Comparison of ENCODE assay signal across 22 cellular contexts in genomic region chr5:172313877-172314276, GRCh38. TPM values are rescaled to one million over a fixed set of nuclear protein-coding genes. Genes with fewer than 3 reads are reported as not detected.
DNase-seq lines count a peak whose midpoint lies in the region; ATAC-seq, FAIRE-seq and TF ChIP-seq lines count a peak whose summit lies in the region.
"Had no signal": no experiment of that assay in that cellular context is flagged by ENCODE, and none has a peak within 500 bp of the region (broad histone marks: within the 10 kb centered on the region; RNA-seq: fewer than 3 reads in every experiment).

No MANE protein-coding gene starts in this region.

- CTCF ChIA-PET in mammary epithelial cell (lab: Charles Lee; ENCODE audit: low non-redundant PET), result no interaction called here
- CTCF ChIA-PET in endothelial cell of umbilical vein (lab: Charles Lee), result no interaction called here

- no peak for TF ChIP-seq CTCF in mammary epithelial cell (conservative IDR thresholded peaks at IDR 0.05 in 1 of 2, IDR thresholded peaks at IDR 0.05 in 1 of 2; ENCODE audit: extremely low read depth in 1 of 2, insufficient read depth in 1 of 2, low read depth in 1 of 2, low read length in 2 of 2)
- TF ChIP-seq CTCF in breast epithelium (IDR thresholded peaks at IDR 0.05), result no peak
- no peak for TF ChIP-seq CTCF in endothelial cell of umbilical vein (IDR thresholded peaks at IDR 0.05; ENCODE audit: extremely low read depth in 1 of 2, insufficient read depth in 1 of 2, low read depth in 1 of 2, low read length in 2 of 2)
- no peak for TF ChIP-seq CTCF in gastrocnemius medialis (IDR thresholded peaks at IDR 0.05 in 4 of 5, conservative IDR thresholded peaks at IDR 0.05 in 1 of 5)

- intact Hi-C loops in mammary epithelial cell (cut with micrococcal nuclease), result loop anchor here (2.0 kb wide), 1 partner anchor 47 kb away; no protein-coding TSS in a partner anchor
- intact Hi-C loops in breast epithelium (cut with DNase I; ENCODE audit: low total_unique reads), result no loop called here
- intact Hi-C loops in endothelial cell of umbilical vein (cut with micrococcal nuclease), result no loop called here
- intact Hi-C loops in gastrocnemius medialis (cut with DNase I; ENCODE audit: low total_unique reads), result loop anchor here (10.0 kb wide), 1 partner anchor 141 kb away; the partner anchor contains the start of gene SH3PXD2B

- FAIRE-seq in endothelial cell of umbilical vein (lab: Jason Lieb, UNC), result peak; percentile 21
- FAIRE-seq: D721Med had no signal

- H3K36me3 ChIP-seq in mammary epithelial cell (ENCODE audit: insufficient read depth, low read length) (no peaks in the 10 kb centered on the region), breast epithelium (no peaks in the 10 kb centered on the region), endothelial cell of umbilical vein (ENCODE audit: control insufficient read depth in 2 of 2, extremely low read depth in 1 of 2, insufficient read depth in 2 of 2, low read length in 2 of 2) (no peaks in the 10 kb centered on the region), gastrocnemius medialis (no peaks in the 10 kb centered on the region)
- H3K36me3 ChIP-seq: MG63 had no signal

- H3K9me1 ChIP-seq in endothelial cell of umbilical vein (replicated peaks; ENCODE audit: control insufficient read depth, extremely low read depth, insufficient read depth, low read length), result no peaks in the 10 kb centered on the region

- H3K4me3 ChIP-seq in mammary epithelial cell (replicated peaks in 1 of 3; ENCODE audit: insufficient read depth in 1 of 3, low read depth in 2 of 3, low read length in 3 of 3), result no peak overlapping the region
- no peak overlapping the region for H3K4me3 ChIP-seq in breast epithelium
- no peak overlapping the region for H3K4me3 ChIP-seq in endothelial cell of umbilical vein (replicated peaks in 1 of 3; ENCODE audit: insufficient read depth in 1 of 3, low read depth in 1 of 3, low read length in 3 of 3)
- H3K4me3 ChIP-seq in gastrocnemius medialis, result no peak overlapping the region
- H3K4me3 ChIP-seq: MG63, SK-N-MC had no signal

- H3K9ac ChIP-seq in mammary epithelial cell (ENCODE audit: insufficient read depth, low read length) (no peak overlapping the region), endothelial cell of umbilical vein (replicated peaks; ENCODE audit: extremely low read depth, insufficient read depth, low read length) (no peak overlapping the region)

- H4K20me1 ChIP-seq in mammary epithelial cell (ENCODE audit: insufficient read depth, low read length) (no peaks in the 10 kb centered on the region), endothelial cell of umbilical vein (replicated peaks; ENCODE audit: control insufficient read depth, extremely low read depth, insufficient read depth, low read length) (no peaks in the 10 kb centered on the region)

- dilution Hi-C loops in mammary epithelial cell (cut with HindIII; ENCODE audit: low sequenced_read_pairs) (no loop called here), endothelial cell of umbilical vein (cut with MboI; ENCODE audit: extremely low pct_ligation_motif_present, low sequenced_read_pairs) (no loop called here)

- POLR2A ChIA-PET in endothelial cell of umbilical vein (lab: Charles Lee), result no interaction called here

- WGBS in mammary epithelial cell (ENCODE audit: low coverage, missing lambda C conversion rate), result 87% methylated on average over 4 of the region's 4 CpGs

- H3K79me2 ChIP-seq in mammary epithelial cell (ENCODE audit: insufficient read depth, low read length) (no peaks in the 10 kb centered on the region), endothelial cell of umbilical vein (ENCODE audit: control insufficient read depth, insufficient read depth, low read length) (no peaks in the 10 kb centered on the region)

- H3K9me3 ChIP-seq in mammary epithelial cell (replicated peaks; ENCODE audit: insufficient read depth, low read length), result no peaks in the 10 kb centered on the region
- H3K9me3 ChIP-seq in breast epithelium, result no peaks in the 10 kb centered on the region
- no peaks in the 10 kb centered on the region for H3K9me3 ChIP-seq in endothelial cell of umbilical vein (replicated peaks; ENCODE audit: control insufficient read depth, insufficient read depth, low read length)
- no peaks in the 10 kb centered on the region for H3K9me3 ChIP-seq in gastrocnemius medialis
- H3K9me3 ChIP-seq: MG63 had no signal

- in situ Hi-C loops in mammary epithelial cell (cut with MboI; ENCODE audit: low sequenced_read_pairs in 2 of 2), result no loop called here
- in situ Hi-C loops in gastrocnemius medialis (cut with MboI; ENCODE audit: low sequenced_read_pairs in 4 of 4), result no loop called here

- H2AFZ ChIP-seq in mammary epithelial cell (ENCODE audit: low read depth, low read length), result no peak overlapping the region
- H2AFZ ChIP-seq in endothelial cell of umbilical vein (ENCODE audit: low read depth, low read length), result no peak overlapping the region

- H3K27me3 ChIP-seq in mammary epithelial cell (ENCODE audit: insufficient read depth, low read length) (no peaks in the 10 kb centered on the region), breast epithelium (no peaks in the 10 kb centered on the region), endothelial cell of umbilical vein (ENCODE audit: control insufficient read depth in 2 of 2, insufficient read depth in 2 of 2, low read length in 2 of 2) (peaks cover 0 to 2% of the 10 kb centered on the region in 2 experiments), gastrocnemius medialis (no peaks in the 10 kb centered on the region)

- H3K27ac ChIP-seq in mammary epithelial cell (ENCODE audit: insufficient read depth, low read depth, low read length), result peak overlapping the region; percentile 90
- no peak overlapping the region for H3K27ac ChIP-seq in breast epithelium
- H3K27ac ChIP-seq in endothelial cell of umbilical vein (ENCODE audit: insufficient read depth, low read depth, low read length), result no peak overlapping the region
- no peak overlapping the region for H3K27ac ChIP-seq in gastrocnemius medialis
- H3K27ac ChIP-seq: 22Rv1, SK-N-MC had no signal

- no peak overlapping the region for H3K4me2 ChIP-seq in mammary epithelial cell (ENCODE audit: insufficient read depth, low read depth, low read length)
- no peak overlapping the region for H3K4me2 ChIP-seq in endothelial cell of umbilical vein (ENCODE audit: insufficient read depth, low read length)

- DNase-seq in mammary epithelial cell (no peak), breast epithelium (ENCODE audit: low spot score in 2 of 2) (no peak), endothelial cell of umbilical vein (ENCODE audit: low read depth, low spot score) (no peak), gastrocnemius medialis (peak in 1 of 2 donors; percentile 34), anterior cingulate cortex (lab: John Stamatoyannopoulos, UW) (no peak)
- DNase-seq in stimulated activated CD4-positive, alpha-beta T cell treated with anti-CD3 and anti-CD28 coated beads, Interleukin-2, amount 100 ng/mL, for 24 hours, result no peak
- DNase-seq: CD4-positive, CD25-positive, alpha-beta regulatory T cell; IMR-90; KG1; MG63; NCI-H1105 treated with DMSO at 0.1 percent for 48 hours; NCI-H146; NCI-H1930; NCI-H2107; NCI-H524; NCI-H82; NK-92 treated with Interleukin-12 subunit alpha and Interleukin-12 subunit beta, amount 100 ng/mL, for 24 hours; SIG-M5 had no signal

- H3K4me1 ChIP-seq in mammary epithelial cell (ENCODE audit: insufficient read depth, low read length), result peaks cover 21% of the 10 kb centered on the region
- no peaks in the 10 kb centered on the region for H3K4me1 ChIP-seq in breast epithelium
- H3K4me1 ChIP-seq in endothelial cell of umbilical vein (ENCODE audit: control insufficient read depth, extremely low read depth, insufficient read depth, low read length), result no peaks in the 10 kb centered on the region
- H3K4me1 ChIP-seq in gastrocnemius medialis, result no peaks in the 10 kb centered on the region

- ATAC-seq in gastrocnemius medialis, result peak; percentile 60 to 61
- ATAC-seq in GM19351 (IDR thresholded peaks at IDR 0.05; ENCODE audit: unreplicated experiment), result no peak

- no TSS peak for BruUV-seq in mammary epithelial cell (replicated peaks; lab: Mats Ljungman, UMichigan)
- no TSS peak for BruUV-seq in endothelial cell of umbilical vein (replicated peaks; lab: Mats Ljungman, UMichigan)

- TF ChIP-seq POLR2A in breast epithelium (IDR thresholded peaks at IDR 0.05) (no peak), endothelial cell of umbilical vein (IDR thresholded peaks at IDR 0.05; ENCODE audit: low read depth, low read length) (no peak), gastrocnemius medialis (IDR thresholded peaks at IDR 0.05) (no peak)

TF ChIP-seq in endothelial cell of umbilical vein, 7 proteins besides CTCF, POLR2A, EP300 and RAD21:
- TF ChIP-seq MYC (IDR thresholded peaks at IDR 0.05; ENCODE audit: low read depth, low read length) (no peak), MAX (IDR thresholded peaks at IDR 0.05; ENCODE audit: insufficient read depth, insufficient read length) (no peak), GATA2 (IDR thresholded peaks at IDR 0.05; ENCODE audit: insufficient read depth, insufficient read length, low read depth, low read length) (no peak), POLR2AphosphoS5 (IDR thresholded peaks at IDR 0.05; ENCODE audit: insufficient read depth, low read depth, low read length) (no peak), FOS (IDR thresholded peaks at IDR 0.05; ENCODE audit: borderline replicate concordance, insufficient read depth, low read length) (no peak), JUN (IDR thresholded peaks at IDR 0.05; ENCODE audit: borderline replicate concordance, insufficient read depth, insufficient read length, low read depth) (no peak), EZH2 (IDR thresholded peaks at IDR 0.05; ENCODE audit: borderline replicate concordance, low read depth, low read length, severe bottlenecking) (no peak)

RNA-seq across cellular contexts. Expression of gene UBTD2, which starts 30.3 kb away (rescaled TPM):
- total RNA-seq in mammary epithelial cell, result 10 to 100 TPM; 15.5 to 17.8 TPM
- polyA plus RNA-seq in mammary epithelial cell, result 8.9 TPM
- 4.7 TPM for polyA minus RNA-seq in mammary epithelial cell
- 10 to 100 TPM; 21.8 to 32.3 (median 27.9) TPM for total RNA-seq in breast epithelium
- total RNA-seq in endothelial cell of umbilical vein, result 21.6 and 22.6 TPM in 2 replicates
- 7.7 and 10.1 TPM in 2 replicates for polyA plus RNA-seq in endothelial cell of umbilical vein
- polyA plus RNA-seq in endothelial cell of umbilical vein (2011; cell fraction: cytosol; rRNA removed), result 13.3 TPM in 2 replicates
- 9.1 and 10.8 TPM in 2 replicates for polyA plus RNA-seq in endothelial cell of umbilical vein (2011; cell fraction: nucleus; rRNA removed)
- 15.8 and 21.8 TPM in 2 replicates for polyA plus RNA-seq in endothelial cell of umbilical vein (2012)
- 14.5 and 16.1 TPM in 2 replicates for polyA minus RNA-seq in endothelial cell of umbilical vein
- polyA minus RNA-seq in endothelial cell of umbilical vein (2011; cell fraction: cytosol; rRNA and poly(A)+ RNA removed), result 9.9 TPM
- polyA minus RNA-seq in endothelial cell of umbilical vein (2011; cell fraction: nucleus; rRNA and poly(A)+ RNA removed), result 7.2 and 9.9 TPM in 2 replicates
- 10 to 100 TPM in 1 of 4 donors, 1 to 10 TPM in 3; 6.0 to 11.4 (median 9.8) TPM for total RNA-seq in gastrocnemius medialis

Comparison
In these comparisons a context has a peak if more than half of its experiments do, and no peak if none do; other contexts are left out.
1. intact Hi-C loops: an anchor here in mammary epithelial cell (2.0 kb wide) and gastrocnemius medialis (10.0 kb wide); none called in breast epithelium and endothelial cell of umbilical vein.